ENCODE assay signal across 25 cellular contexts in the genomic region with DNA sequence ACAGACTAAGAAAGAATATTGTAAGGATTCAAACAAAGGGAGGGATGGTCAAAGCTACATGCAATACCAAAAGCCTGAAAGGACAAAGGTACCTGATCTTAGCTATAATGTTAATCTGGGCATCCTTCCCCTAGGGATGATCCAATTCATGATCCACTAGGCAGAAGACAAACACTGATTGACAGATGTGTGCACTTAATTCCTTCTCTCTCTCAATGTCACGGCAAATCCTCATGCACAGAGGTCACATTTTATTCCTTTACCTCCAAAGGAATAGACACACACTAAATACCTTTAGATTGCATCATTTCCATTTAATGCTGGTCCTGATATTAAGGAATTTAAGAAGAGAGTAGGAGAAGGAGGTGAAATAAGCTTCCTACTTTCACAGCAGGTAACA.
"Had no signal": no experiment of that assay in that cellular context is flagged by ENCODE, and none has a peak within 500 bp of the region (broad histone marks: within the 10 kb centered on the region; RNA-seq: fewer than 3 reads in every experiment).

No MANE protein-coding gene starts in this region.

- H3K4me1 ChIP-seq: esophagus muscularis mucosa, foreskin keratinocyte, gastroesophageal sphincter, heart left ventricle, left lung, lower lobe of right lung had no signal

- H3K4me3 ChIP-seq: coronary artery, dorsolateral prefrontal cortex, esophagus muscularis mucosa, gastroesophageal sphincter, heart left ventricle, hepatocyte, left lung, lower lobe of right lung, mucosa of descending colon had no signal

- H3K9me3 ChIP-seq: esophagus muscularis mucosa, gastroesophageal sphincter, heart left ventricle, left lung, lower lobe of right lung, mucosa of descending colon had no signal

- H3K79me2 ChIP-seq: hepatocyte had no signal

- FAIRE-seq: colon, endothelial cell of umbilical vein, frontal cortex, kidney had no signal

- H3K27ac ChIP-seq: coronary artery, dorsolateral prefrontal cortex, esophagus muscularis mucosa, foreskin keratinocyte, gastroesophageal sphincter, heart left ventricle, left lung, lower lobe of right lung had no signal

- H3K4me2 ChIP-seq: hepatocyte had no signal

- ATAC-seq: foreskin keratinocyte, gastroesophageal sphincter, heart left ventricle, left colon, left lung, left ventricle myocardium superior, lower lobe of right lung, mucosa of descending colon had no signal

- DNase-seq: dermis blood vessel endothelial cell; dorsolateral prefrontal cortex; effector CD4-positive, alpha-beta T cell; effector memory CD4-positive, alpha-beta T cell; foreskin keratinocyte; heart left ventricle; hypothalamus; immature natural killer cell; islet precursor cell; kidney; kidney glomerular epithelial cell; left colon; left lung; left ventricle myocardium superior; lower lobe of right lung; mesenchymal stem cell; mucosa of descending colon; naive B cell had no signal

- H3K27me3 ChIP-seq: dorsolateral prefrontal cortex, esophagus muscularis mucosa, foreskin keratinocyte, gastroesophageal sphincter, heart left ventricle, hepatocyte, left lung had no signal

- H3K36me3 ChIP-seq: esophagus muscularis mucosa, gastroesophageal sphincter, heart left ventricle, left lung, lower lobe of right lung had no signal

- H2AFZ ChIP-seq: hepatocyte had no signal
